8 cellular contexts compared by ENCODE assay signal in the genomic region with DNA sequence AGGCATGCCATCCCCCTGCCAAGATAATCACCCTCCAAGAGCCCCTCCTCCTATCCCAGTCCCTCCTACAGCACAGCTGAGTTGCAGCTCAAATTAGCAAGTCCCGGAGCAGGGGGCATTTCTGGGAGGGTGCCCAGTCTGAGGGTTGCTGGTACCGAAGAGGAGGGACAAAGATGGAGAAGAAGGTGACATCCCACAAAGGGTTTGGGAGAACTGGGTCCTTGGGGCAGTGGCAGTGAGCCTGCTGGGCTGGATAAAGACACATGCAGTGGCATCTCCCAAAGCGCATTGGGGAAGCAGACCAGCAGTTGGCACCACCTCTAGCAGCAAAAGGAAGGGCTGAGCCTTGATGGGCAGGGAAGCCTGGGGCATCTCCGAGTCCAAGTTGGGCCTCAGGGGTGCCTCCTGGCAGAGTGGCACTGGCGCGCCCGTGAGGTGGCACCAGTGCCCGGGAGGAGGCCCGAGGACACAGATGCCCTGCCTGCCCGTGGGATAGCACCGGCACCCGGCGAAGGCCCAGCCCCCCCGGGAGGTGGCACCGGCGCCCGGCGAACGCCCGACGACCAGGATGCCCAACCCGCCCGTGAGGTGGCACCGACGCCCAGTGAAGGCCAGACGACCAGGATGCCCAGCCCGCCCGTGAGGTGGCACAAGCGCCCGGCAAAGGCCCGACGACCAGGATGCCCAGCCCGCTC. TPM values are rescaled to one million over a fixed set of nuclear protein-coding genes. Genes with fewer than 3 reads are reported as not detected.
DNase-seq lines count a peak whose midpoint lies in the region; ATAC-seq, FAIRE-seq and TF ChIP-seq lines count a peak whose summit lies in the region.

No MANE protein-coding gene starts in this region.

- DNase-seq in AG04449 (ENCODE audit: low read depth, low spot score) (no peak), HTR-8/SVneo (ENCODE audit: insufficient read length, low spot score) (no peak), cardiac septum (ENCODE audit: low spot score) (peak; percentile 82), progenitor cell of endocrine pancreas (ENCODE audit: low spot score, unreplicated experiment) (no peak)
- peak; percentile 28 for DNase-seq in activated naive CD4-positive, alpha-beta T cell treated with anti-CD3 and anti-CD28 coated beads, Interleukin-2, amount 50 U/mL, for 16 hours

- intact Hi-C loops in cardiac septum (cut with DNase I) = loop anchor here (5.0 kb wide), 2 partner anchors 49 to 66 kb away; a partner anchor contains a TSS

- ATAC-seq in HG03520 (IDR thresholded peaks at IDR 0.05; ENCODE audit: unreplicated experiment) = no peak
- ATAC-seq in HG02623 (IDR thresholded peaks at IDR 0.05; ENCODE audit: unreplicated experiment) = no peak
- ATAC-seq in HG02938 (IDR thresholded peaks at IDR 0.05; ENCODE audit: unreplicated experiment) = no peak

- peak overlapping the region; percentile 62 for H3K27ac Mint-ChIP-seq in progenitor cell of endocrine pancreas

- peak; percentile 51 for FAIRE-seq in HTR-8/SVneo (lab: Jason Lieb, UNC)

- peaks cover 18% of the 10 kb centered on the region for H3K4me1 Mint-ChIP-seq in progenitor cell of endocrine pancreas (ENCODE audit: low read depth)

- H3K9me3 Mint-ChIP-seq in progenitor cell of endocrine pancreas (ENCODE audit: low read depth) = no peaks in the 10 kb centered on the region

- CTCF ChIA-PET in AG04449 (lab: Yijun Ruan, JAX) = interaction anchor here (1.0 to 2.5 kb wide), 7 partner anchors 12 to 65 kb away, joined by 3 to 13 read pairs (median 5); no protein-coding TSS in a partner anchor

- no peaks in the 10 kb centered on the region for H3K27me3 Mint-ChIP-seq in progenitor cell of endocrine pancreas

- H3K4me3 ChIP-seq in AG04449 (ENCODE audit: low read depth, low read length) = peak overlapping the region; percentile 85

- no peaks in the 10 kb centered on the region for H3K36me3 Mint-ChIP-seq in progenitor cell of endocrine pancreas (ENCODE audit: insufficient read depth)

- POLR2A ChIA-PET in AG04449 (lab: Yijun Ruan, JAX) = interaction anchor here (0.6 to 1.1 kb wide), 3 partner anchors 13 to 70 kb away, joined by 3 to 7 read pairs (median 3); no protein-coding TSS in a partner anchor

- H3K4me3 Mint-ChIP-seq in progenitor cell of endocrine pancreas (ENCODE audit: low read depth) = peak overlapping the region; percentile 75

- no peak for TF ChIP-seq CTCF in AG04449 (IDR thresholded peaks at IDR 0.05; ENCODE audit: insufficient read depth, low read length, missing control alignments)
- no peak for TF ChIP-seq CTCF in progenitor cell of endocrine pancreas (IDR thresholded peaks at IDR 0.05; ENCODE audit: unreplicated experiment)

RNA-seq across cellular contexts. Expression of a gene that starts 0.6 kb away (rescaled TPM):
- 261 TPM for total RNA-seq in cardiac septum
- total RNA-seq in progenitor cell of endocrine pancreas = 29.4 and 30.5 TPM in 2 replicates

RNA-seq across cellular contexts. Expression of a gene that starts 1.1 kb away (rescaled TPM):
- total RNA-seq in cardiac septum (1.9 TPM), progenitor cell of endocrine pancreas (13.3 and 15.4 TPM in 2 replicates)

Comparison
In these comparisons a context has a peak if more than half of its experiments do, and no peak if none do; other contexts are left out.
1. DNase-seq: peak in activated naive CD4-positive, alpha-beta T cell treated with anti-CD3 and anti-CD28 coated beads, Interleukin-2, amount 50 U/mL, for 16 hours (single experiment) and cardiac septum (single experiment); none in AG04449 (single experiment), HTR-8/SVneo (single experiment) and progenitor cell of endocrine pancreas (single experiment).